In the genomic region with DNA sequence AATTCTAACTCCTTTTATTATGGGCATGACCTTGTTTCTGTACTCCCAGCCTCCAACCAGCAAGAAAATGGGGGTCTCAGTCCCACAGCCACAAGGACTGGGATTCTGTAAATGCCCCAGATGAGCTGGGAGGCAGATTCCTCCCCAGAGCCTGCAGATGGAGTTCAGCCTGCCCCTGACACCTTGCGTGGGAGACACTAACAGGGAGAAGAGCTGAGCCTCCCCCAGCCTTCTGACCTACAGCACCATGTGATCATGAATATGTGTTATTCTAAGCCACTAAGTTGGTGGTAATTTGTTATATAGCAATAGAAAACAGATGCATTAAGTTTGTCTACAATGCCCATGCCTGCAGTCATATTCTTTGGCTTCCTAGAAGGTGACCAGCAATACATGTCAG, we compare ENCODE assay signal across 15 cellular contexts. TPM values are rescaled to one million over a fixed set of nuclear protein-coding genes. Genes with fewer than 3 reads are reported as not detected.
"Had no signal": no experiment of that assay in that cellular context is flagged by ENCODE, and none has a peak within 500 bp of the region (broad histone marks: within the 10 kb centered on the region; RNA-seq: fewer than 3 reads in every experiment).

No MANE protein-coding gene starts in this region.

- DNase-seq: activated CD4-positive, alpha-beta memory T cell treated with anti-CD3 and anti-CD28 coated beads, Interleukin-2, amount 10 ng/mL, durations not matched to agents 7 days and 5 days; activated CD4-positive, alpha-beta T cell treated with anti-CD3 and anti-CD28 coated beads for 1 hour; activated gamma-delta T cell; activated T-cell treated with anti-CD3 and anti-CD28 coated beads, Interleukin-2, amount 50 U/mL, for 48 hours; aorta; left cardiac atrium; naive thymus-derived CD4-positive, alpha-beta T cell; stimulated activated CD4-positive, alpha-beta T cell treated with anti-CD3 and anti-CD28 coated beads, Interleukin-4, amount 100 ng/mL, for 1 hour; stimulated activated CD8-positive, alpha-beta memory T cell treated with anti-CD3 and anti-CD28 coated beads, Interleukin-4, amount 100 ng/mL, for 48 hours; stimulated activated naive CD8-positive, alpha-beta T cell treated with anti-CD3 and anti-CD28 coated beads, Interleukin-15, Interleukin-2, amounts not matched to agents 100 U/mL and 50 U/mL, for 24 hours had no signal

- H3K4me3 ChIP-seq: prostate gland, thyroid gland had no signal

- H3K27me3 ChIP-seq: thyroid gland had no signal

- H3K9me3 ChIP-seq: prostate gland, thyroid gland had no signal

- ATAC-seq: naive thymus-derived CD4-positive, alpha-beta T cell; stimulated activated naive CD8-positive, alpha-beta T cell treated with anti-CD3 and anti-CD28 coated beads, Interleukin-15, Interleukin-2, amounts not matched to agents 100 U/mL and 50 U/mL, for 24 hours had no signal

- H3K27ac ChIP-seq: thyroid gland had no signal

- H3K36me3 ChIP-seq: prostate gland, thyroid gland had no signal

RNA-seq across cellular contexts. Expression of gene SLC22A3, which starts 39.7 kb away (rescaled TPM):
- total RNA-seq: activated CD4-positive, alpha-beta memory T cell treated with anti-CD3 and anti-CD28 coated beads, Interleukin-2, amount 10 ng/mL, durations not matched to agents 7 days and 5 days; lung microvascular endothelial cell; mononuclear cell; naive thymus-derived CD4-positive, alpha-beta T cell; SK-MEL-5 had no signal
